ENCODE assay signal across 9 cellular contexts in genomic region chr11:94152678-94153065, GRCh38. TPM values are rescaled to one million over a fixed set of nuclear protein-coding genes. Genes with fewer than 3 reads are reported as not detected.
DNase-seq lines count a peak whose midpoint lies in the region; ATAC-seq and TF ChIP-seq lines count a peak whose summit lies in the region.
"Had no signal": no experiment of that assay in that cellular context is flagged by ENCODE, and none has a peak within 500 bp of the region (broad histone marks: within the 10 kb centered on the region; RNA-seq: fewer than 3 reads in every experiment).

No MANE protein-coding gene starts in this region.

- peak overlapping the region; percentile 75 to 79 (median 78) for H3K27ac ChIP-seq in right lobe of liver

- ATAC-seq in activated T-cell treated with anti-CD3 and anti-CD28 coated beads, Interleukin-2, amount 50 U/mL, for 72 hours (replicated peaks in 1 of 2): no peak
- ATAC-seq in activated B cell treated with CpG ODN at 0.5 μM for 24 hours (ENCODE audit: low read depth) (no peak), right lobe of liver (peak in 1 of 4 donors; percentile 6), HG02973 (IDR thresholded peaks at IDR 0.05; ENCODE audit: unreplicated experiment) (no peak)
- ATAC-seq in stimulated activated naive CD8-positive, alpha-beta T cell treated with anti-CD3 and anti-CD28 coated beads, Interleukin-15, amount 100 ng/mL, for 72 hours: no peak

- H3K4me1 ChIP-seq in right lobe of liver: peaks cover 0 to 43% (median 16%) of the 10 kb centered on the region in 4 donors

- no peak for TF ChIP-seq POLR2A in right lobe of liver (IDR thresholded peaks at IDR 0.05)

- CTCF ChIA-PET in activated B cell treated with CpG ODN at 0.5 μM for 24 hours (lab: Charles Lee) (no interaction called here), MCF 10A (lab: Yijun Ruan, JAX) (interaction anchor here (0.6 to 2.3 kb wide), 5 partner anchors 19 to 231 kb away, joined by 3 to 11 read pairs (median 3); no protein-coding TSS in a partner anchor)

- H3K36me3 ChIP-seq in right lobe of liver: no peaks in the 10 kb centered on the region

- H3K27me3 ChIP-seq in right lobe of liver: no peaks in the 10 kb centered on the region

- peaks cover 50% of the 10 kb centered on the region for H3K4me1 Mint-ChIP-seq in activated T-cell treated with anti-CD3 and anti-CD28 coated beads, Interleukin-2, amount 50 U/mL, for 72 hours (ENCODE audit: low read depth)
- H3K4me1 Mint-ChIP-seq in activated B cell treated with CpG ODN at 0.5 μM for 24 hours (peaks cover 66% of the 10 kb centered on the region), MCF 10A (ENCODE audit: insufficient read depth, unreplicated experiment) (peaks cover 54% of the 10 kb centered on the region)
- H3K4me1 Mint-ChIP-seq in stimulated activated naive CD8-positive, alpha-beta T cell treated with anti-CD3 and anti-CD28 coated beads, Interleukin-15, amount 100 ng/mL, for 72 hours: peaks cover 57% of the 10 kb centered on the region

- no peak overlapping the region for H3K4me3 ChIP-seq in right lobe of liver

- intact Hi-C loops in activated B cell treated with CpG ODN at 0.5 μM for 24 hours (cut with micrococcal nuclease): no loop called here
- intact Hi-C loops in right lobe of liver (cut with DNase I): no loop called here
- intact Hi-C loops in MCF 10A (cut with micrococcal nuclease): no loop called here

- no peak for DNase-seq in activated T-cell treated with anti-CD3 and anti-CD28 coated beads, Interleukin-2, amount 50 U/mL, for 72 hours
- DNase-seq in activated T-cell treated with anti-CD3 and anti-CD28 coated beads for 4 hours (no peak), activated B cell treated with CpG ODN at 0.5 μM for 24 hours (no peak), right lobe of liver (no peak), MCF 10A (ENCODE audit: unreplicated experiment) (no peak)
- no peak for DNase-seq in stimulated activated naive CD8-positive, alpha-beta T cell treated with anti-CD3 and anti-CD28 coated beads, Interleukin-15, amount 100 ng/mL, for 72 hours
- DNase-seq in central memory CD4-positive, alpha-beta T cell: no peak

- BruUV-seq in MCF 10A (replicated peaks; lab: Mats Ljungman, UMichigan): no TSS peak

- WGBS in right lobe of liver (ENCODE audit: insufficient coverage, low coverage, low lambda C conversion rate, missing lambda C conversion rate): no CpG with 5 or more reads among the region's 6 CpGs

- H3K27me3 Mint-ChIP-seq in activated T-cell treated with anti-CD3 and anti-CD28 coated beads, Interleukin-2, amount 50 U/mL, for 72 hours (ENCODE audit: low read depth): no peaks in the 10 kb centered on the region
- H3K27me3 Mint-ChIP-seq in activated B cell treated with CpG ODN at 0.5 μM for 24 hours (no peaks in the 10 kb centered on the region), MCF 10A (ENCODE audit: insufficient read depth, unreplicated experiment) (no peaks in the 10 kb centered on the region)
- no peaks in the 10 kb centered on the region for H3K27me3 Mint-ChIP-seq in stimulated activated naive CD8-positive, alpha-beta T cell treated with anti-CD3 and anti-CD28 coated beads, Interleukin-15, amount 100 ng/mL, for 72 hours
- H3K27me3 Mint-ChIP-seq: activated CD4-positive, alpha-beta memory T cell treated with anti-CD3 and anti-CD28 coated beads for 36 hours had no signal

- no peaks in the 10 kb centered on the region for H3K9me3 ChIP-seq in right lobe of liver

- no peak overlapping the region for H3K4me3 Mint-ChIP-seq in activated T-cell treated with anti-CD3 and anti-CD28 coated beads, Interleukin-2, amount 50 U/mL, for 72 hours
- no peak overlapping the region for H3K4me3 Mint-ChIP-seq in activated B cell treated with CpG ODN at 0.5 μM for 24 hours
- H3K4me3 Mint-ChIP-seq in stimulated activated naive CD8-positive, alpha-beta T cell treated with anti-CD3 and anti-CD28 coated beads, Interleukin-15, amount 100 ng/mL, for 72 hours: peak overlapping the region in 1 of 2 donors; percentile 32
- no peak overlapping the region for H3K4me3 Mint-ChIP-seq in MCF 10A (ENCODE audit: unreplicated experiment)
- H3K4me3 Mint-ChIP-seq: activated CD4-positive, alpha-beta memory T cell treated with anti-CD3 and anti-CD28 coated beads for 36 hours had no signal

- no peaks in the 10 kb centered on the region for H3K9me3 Mint-ChIP-seq in activated T-cell treated with anti-CD3 and anti-CD28 coated beads, Interleukin-2, amount 50 U/mL, for 72 hours
- H3K9me3 Mint-ChIP-seq in activated B cell treated with CpG ODN at 0.5 μM for 24 hours: no peaks in the 10 kb centered on the region
- no peaks in the 10 kb centered on the region for H3K9me3 Mint-ChIP-seq in stimulated activated naive CD8-positive, alpha-beta T cell treated with anti-CD3 and anti-CD28 coated beads, Interleukin-15, amount 100 ng/mL, for 72 hours
- H3K9me3 Mint-ChIP-seq in MCF 10A (ENCODE audit: unreplicated experiment): no peaks in the 10 kb centered on the region

- peaks cover 1 to 4% of the 10 kb centered on the region in 2 donors for H3K36me3 Mint-ChIP-seq in activated T-cell treated with anti-CD3 and anti-CD28 coated beads, Interleukin-2, amount 50 U/mL, for 72 hours (ENCODE audit: insufficient read depth in 2 of 2)
- H3K36me3 Mint-ChIP-seq in activated B cell treated with CpG ODN at 0.5 μM for 24 hours (ENCODE audit: low read depth): peaks cover 18% of the 10 kb centered on the region
- H3K36me3 Mint-ChIP-seq in MCF 10A (ENCODE audit: insufficient read depth, unreplicated experiment): peaks cover 20% of the 10 kb centered on the region

- no peak for TF ChIP-seq CTCF in activated B cell treated with CpG ODN at 0.5 μM for 24 hours (IDR thresholded peaks at IDR 0.05)
- no peak for TF ChIP-seq CTCF in right lobe of liver (IDR thresholded peaks at IDR 0.05)
- TF ChIP-seq CTCF in MCF 10A (IDR thresholded peaks at IDR 0.05; ENCODE audit: unreplicated experiment): no peak

- H3K27ac Mint-ChIP-seq in activated T-cell treated with anti-CD3 and anti-CD28 coated beads, Interleukin-2, amount 50 U/mL, for 72 hours: peak overlapping the region; percentile 3
- H3K27ac Mint-ChIP-seq in activated B cell treated with CpG ODN at 0.5 μM for 24 hours (peak overlapping the region; percentile 57), MCF 10A (ENCODE audit: low read depth, unreplicated experiment) (no peak overlapping the region)
- peak overlapping the region; percentile 55 to 92 for H3K27ac Mint-ChIP-seq in stimulated activated naive CD8-positive, alpha-beta T cell treated with anti-CD3 and anti-CD28 coated beads, Interleukin-15, amount 100 ng/mL, for 72 hours
- H3K27ac Mint-ChIP-seq: activated CD4-positive, alpha-beta memory T cell treated with anti-CD3 and anti-CD28 coated beads for 36 hours had no signal

- POLR2A ChIA-PET in activated B cell treated with CpG ODN at 0.5 μM for 24 hours (lab: Charles Lee): no interaction called here
- POLR2A ChIA-PET in MCF 10A (lab: Yijun Ruan, JAX): interaction anchor here (0.6 to 2.4 kb wide), 6 partner anchors 10 to 40 kb away, joined by 3 to 8 read pairs (median 4); partner anchors contain the start of gene PANX1

RNA-seq across cellular contexts. Expression of gene PANX1, which starts 24.0 kb away (rescaled TPM):
- total RNA-seq in activated T-cell treated with anti-CD3 and anti-CD28 coated beads, Interleukin-2, amount 50 U/mL, for 72 hours: 10 to 100 TPM; 10.3 to 13.5 TPM
- total RNA-seq in activated B cell treated with CpG ODN at 0.5 μM for 24 hours: 9.2 and 11.2 TPM in 2 replicates
- total RNA-seq in right lobe of liver: 10 to 100 TPM in 5 of 6 experiments, 1 to 10 TPM in 1; 9.3 to 20.4 (median 13.7) TPM
- 26.1 and 30.1 TPM in 2 replicates for total RNA-seq in MCF 10A (2022)
